26 cellular contexts compared by ENCODE assay signal in genomic region chr10:52771534-52772455, GRCh38. TPM values are rescaled to one million over a fixed set of nuclear protein-coding genes. Genes with fewer than 3 reads are reported as not detected.
DNase-seq lines count a peak whose midpoint lies in the region; ATAC-seq, FAIRE-seq and TF ChIP-seq lines count a peak whose summit lies in the region.
"Had no signal": no experiment of that assay in that cellular context is flagged by ENCODE, and none has a peak within 500 bp of the region (broad histone marks: within the 10 kb centered on the region; RNA-seq: fewer than 3 reads in every experiment).

No MANE protein-coding gene starts in this region.

- no peak for ATAC-seq in GM21360 (IDR thresholded peaks at IDR 0.05; ENCODE audit: unreplicated experiment)
- ATAC-seq: activated naive CD4-positive, alpha-beta T cell treated with anti-CD3 and anti-CD28 coated beads, Interleukin-2, amount 50 U/mL, for 72 hours; HCT116; K562; stimulated activated naive CD8-positive, alpha-beta T cell treated with anti-CD3 and anti-CD28 coated beads, Interleukin-15, amount 100 ng/mL, for 72 hours; T-helper 17 cell; upper lobe of right lung had no signal

- peak; percentile 24 for DNase-seq in HK-2 (ENCODE audit: unreplicated experiment)
- peak; percentile 84 for DNase-seq in RCC 7860 (ENCODE audit: low spot score)
- DNase-seq in cerebellar cortex (ENCODE audit: low spot score): peak; percentile 28
- DNase-seq in osteocyte (ENCODE audit: extremely low spot score, unreplicated experiment): peak; percentile 27
- no peak for DNase-seq in activated T-helper 1 cell treated with anti-CD3 and anti-CD28 coated beads, Interleukin-12 subunit alpha, Interleukin-12 subunit beta, Interleukin-2, Interleukin-4 antibody, amounts not matched to agents 30 ng/mL and 10 ng/mL and 1 ng/mL, durations not matched to agents 14 hours and 24 hours and 36 hours (ENCODE audit: low spot score)
- no peak for DNase-seq in COLO668 (lab: John Stamatoyannopoulos, UW; ENCODE audit: unreplicated experiment)
- DNase-seq in NCI-H2196 (lab: John Stamatoyannopoulos, UW; ENCODE audit: unreplicated experiment): no peak
- DNase-seq: activated T-cell treated with anti-CD3 and anti-CD28 coated beads, Interleukin-2, amount 50 U/mL, for 48 hours; brain microvascular endothelial cell; islet precursor cell; NCI-H1105; NCI-H510A treated with DMSO at 0.1 percent for 48 hours; SJCRH30; stimulated activated CD4-positive, alpha-beta T cell treated with anti-CD3 and anti-CD28 coated beads, Interleukin-4, amount 100 ng/mL, for 1 hour; stimulated activated naive CD8-positive, alpha-beta T cell treated with anti-CD3 and anti-CD28 coated beads, Interleukin-15, amount 100 ng/mL, for 72 hours; T-helper 17 cell; upper lobe of right lung had no signal

- no peaks in the 10 kb centered on the region for H3K4me1 Mint-ChIP-seq in osteocyte (ENCODE audit: unreplicated experiment)
- no peaks in the 10 kb centered on the region for H3K4me1 Mint-ChIP-seq in activated T-helper 1 cell treated with anti-CD3 and anti-CD28 coated beads, Interleukin-12 subunit alpha, Interleukin-12 subunit beta, Interleukin-2, Interleukin-4 antibody, amounts not matched to agents 30 ng/mL and 10 ng/mL and 1 ng/mL, durations not matched to agents 14 hours and 24 hours and 36 hours (ENCODE audit: low read depth)
- H3K4me1 Mint-ChIP-seq: nephron; stimulated activated naive CD8-positive, alpha-beta T cell treated with anti-CD3 and anti-CD28 coated beads, Interleukin-15, amount 100 ng/mL, for 72 hours; T-helper 17 cell had no signal

- peak; percentile 98 for FAIRE-seq in RCC 7860 (lab: Jason Lieb, UNC)
- FAIRE-seq: G401.6, GM12891, K562 had no signal

- no peak for TF ChIP-seq CTCF in osteocyte (IDR thresholded peaks at IDR 0.05)

- H3K36me3 Mint-ChIP-seq in osteocyte (ENCODE audit: unreplicated experiment): no peaks in the 10 kb centered on the region
- no peaks in the 10 kb centered on the region for H3K36me3 Mint-ChIP-seq in activated T-helper 1 cell treated with anti-CD3 and anti-CD28 coated beads, Interleukin-12 subunit alpha, Interleukin-12 subunit beta, Interleukin-2, Interleukin-4 antibody, amounts not matched to agents 30 ng/mL and 10 ng/mL and 1 ng/mL, durations not matched to agents 14 hours and 24 hours and 36 hours (ENCODE audit: low read depth)
- H3K36me3 Mint-ChIP-seq: activated naive CD4-positive, alpha-beta T cell treated with anti-CD3 and anti-CD28 coated beads, Interleukin-2, amount 50 U/mL, for 72 hours had no signal

- H3K27ac Mint-ChIP-seq in osteocyte (ENCODE audit: unreplicated experiment): no peak overlapping the region
- H3K27ac Mint-ChIP-seq in activated T-helper 1 cell treated with anti-CD3 and anti-CD28 coated beads, Interleukin-12 subunit alpha, Interleukin-12 subunit beta, Interleukin-2, Interleukin-4 antibody, amounts not matched to agents 30 ng/mL and 10 ng/mL and 1 ng/mL, durations not matched to agents 14 hours and 24 hours and 36 hours: no peak overlapping the region
- H3K27ac Mint-ChIP-seq: activated naive CD4-positive, alpha-beta T cell treated with anti-CD3 and anti-CD28 coated beads, Interleukin-2, amount 50 U/mL, for 72 hours; nephron; progenitor cell of endocrine pancreas; T-helper 17 cell had no signal

- no peak overlapping the region for H3K4me3 Mint-ChIP-seq in osteocyte (ENCODE audit: unreplicated experiment)
- H3K4me3 Mint-ChIP-seq in activated T-helper 1 cell treated with anti-CD3 and anti-CD28 coated beads, Interleukin-12 subunit alpha, Interleukin-12 subunit beta, Interleukin-2, Interleukin-4 antibody, amounts not matched to agents 30 ng/mL and 10 ng/mL and 1 ng/mL, durations not matched to agents 14 hours and 24 hours and 36 hours: no peak overlapping the region
- H3K4me3 Mint-ChIP-seq: nephron; stimulated activated naive CD8-positive, alpha-beta T cell treated with anti-CD3 and anti-CD28 coated beads, Interleukin-15, amount 100 ng/mL, for 72 hours; T-helper 17 cell had no signal

- intact Hi-C loops in activated T-helper 1 cell treated with anti-CD3 and anti-CD28 coated beads, Interleukin-12 subunit alpha, Interleukin-12 subunit beta, Interleukin-2, Interleukin-4 antibody, amounts not matched to agents 30 ng/mL and 10 ng/mL and 1 ng/mL, durations not matched to agents 14 hours and 24 hours and 36 hours (cut with micrococcal nuclease): no loop called here

- H3K9me3 Mint-ChIP-seq in osteocyte (ENCODE audit: unreplicated experiment): no peaks in the 10 kb centered on the region
- H3K9me3 Mint-ChIP-seq in activated T-helper 1 cell treated with anti-CD3 and anti-CD28 coated beads, Interleukin-12 subunit alpha, Interleukin-12 subunit beta, Interleukin-2, Interleukin-4 antibody, amounts not matched to agents 30 ng/mL and 10 ng/mL and 1 ng/mL, durations not matched to agents 14 hours and 24 hours and 36 hours: no peaks in the 10 kb centered on the region
- H3K9me3 Mint-ChIP-seq: nephron; stimulated activated naive CD8-positive, alpha-beta T cell treated with anti-CD3 and anti-CD28 coated beads, Interleukin-15, amount 100 ng/mL, for 72 hours had no signal

- H3K27me3 Mint-ChIP-seq in osteocyte (ENCODE audit: unreplicated experiment): no peaks in the 10 kb centered on the region
- H3K27me3 Mint-ChIP-seq in activated T-helper 1 cell treated with anti-CD3 and anti-CD28 coated beads, Interleukin-12 subunit alpha, Interleukin-12 subunit beta, Interleukin-2, Interleukin-4 antibody, amounts not matched to agents 30 ng/mL and 10 ng/mL and 1 ng/mL, durations not matched to agents 14 hours and 24 hours and 36 hours (ENCODE audit: insufficient read depth): no peaks in the 10 kb centered on the region
- H3K27me3 Mint-ChIP-seq: progenitor cell of endocrine pancreas; stimulated activated naive CD8-positive, alpha-beta T cell treated with anti-CD3 and anti-CD28 coated beads, Interleukin-15, amount 100 ng/mL, for 72 hours; T-helper 17 cell had no signal

RNA-seq across cellular contexts. Expression of gene MBL2, which starts 0.8 kb away (rescaled TPM):
- not detected in 2 replicates for total RNA-seq in osteocyte
- not detected in 2 replicates for total RNA-seq in activated T-helper 1 cell treated with anti-CD3 and anti-CD28 coated beads, Interleukin-12 subunit alpha, Interleukin-12 subunit beta, Interleukin-2, Interleukin-4 antibody, amounts not matched to agents 30 ng/mL and 10 ng/mL and 1 ng/mL, durations not matched to agents 14 hours and 24 hours and 36 hours
- total RNA-seq: activated naive CD4-positive, alpha-beta T cell treated with anti-CD3 and anti-CD28 coated beads, Interleukin-2, amount 50 U/mL, for 72 hours; K562; OCI-LY7; progenitor cell of endocrine pancreas; SJCRH30; T-helper 17 cell; upper lobe of right lung had no signal

Comparison
In these comparisons a context has a peak if more than half of its experiments do, and no peak if none do; other contexts are left out.
1. DNase-seq: peak in HK-2 (single experiment), RCC 7860 (single experiment), cerebellar cortex (single experiment) and osteocyte (single experiment); none in activated T-helper 1 cell treated with anti-CD3 and anti-CD28 coated beads, Interleukin-12 subunit alpha, Interleukin-12 subunit beta, Interleukin-2, Interleukin-4 antibody, amounts not matched to agents 30 ng/mL and 10 ng/mL and 1 ng/mL, durations not matched to agents 14 hours and 24 hours and 36 hours (single experiment), COLO668 (single experiment) and NCI-H2196 (single experiment).